In the genomic region with DNA sequence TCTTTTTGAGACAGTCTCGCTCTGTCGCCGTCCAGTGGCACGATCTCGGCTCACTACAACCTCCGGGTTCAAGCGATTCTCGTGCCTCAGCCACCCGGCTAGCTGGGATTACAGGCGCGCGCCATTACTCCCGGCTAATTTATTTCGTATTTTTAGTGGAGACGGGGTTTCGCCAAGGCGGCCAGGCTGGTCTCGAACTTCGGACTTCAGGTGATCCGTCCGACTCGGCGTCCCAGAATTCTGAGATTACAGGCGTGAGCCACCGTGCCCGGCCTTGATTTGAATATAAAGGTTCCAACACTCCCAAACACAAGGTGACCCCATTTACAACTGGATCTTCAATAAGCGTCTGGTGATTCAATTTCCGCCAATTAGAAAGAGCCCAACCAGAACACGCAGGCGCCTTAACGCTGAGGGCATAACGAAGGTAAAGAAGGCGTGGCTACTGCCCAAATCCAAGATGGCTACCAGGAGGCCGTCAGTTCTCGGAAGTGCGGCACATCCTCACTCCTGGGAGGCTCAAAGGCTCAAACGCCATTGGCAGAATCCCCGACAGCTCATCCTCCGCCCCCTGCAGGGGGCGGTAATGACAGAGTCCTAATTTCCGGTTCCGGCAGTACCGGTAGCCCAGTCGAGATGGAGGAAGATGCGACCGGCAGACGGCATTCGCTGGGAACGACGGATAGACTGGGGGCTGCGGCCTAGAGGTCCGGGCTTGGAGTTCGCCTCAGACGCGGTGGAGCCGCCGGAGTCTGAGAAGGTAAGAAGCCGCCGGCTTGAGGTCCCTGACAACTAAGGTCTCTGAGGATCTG, we compare ENCODE assay signal across 8 cellular contexts. TPM values are rescaled to one million over a fixed set of nuclear protein-coding genes. Genes with fewer than 3 reads are reported as not detected.
A peak's percentile ranks its signal among the peaks of the same experiment; 100 is the strongest.
DNase-seq lines count a peak whose midpoint lies in the region; ATAC-seq and TF ChIP-seq lines count a peak whose summit lies in the region.

A gene with protein sequence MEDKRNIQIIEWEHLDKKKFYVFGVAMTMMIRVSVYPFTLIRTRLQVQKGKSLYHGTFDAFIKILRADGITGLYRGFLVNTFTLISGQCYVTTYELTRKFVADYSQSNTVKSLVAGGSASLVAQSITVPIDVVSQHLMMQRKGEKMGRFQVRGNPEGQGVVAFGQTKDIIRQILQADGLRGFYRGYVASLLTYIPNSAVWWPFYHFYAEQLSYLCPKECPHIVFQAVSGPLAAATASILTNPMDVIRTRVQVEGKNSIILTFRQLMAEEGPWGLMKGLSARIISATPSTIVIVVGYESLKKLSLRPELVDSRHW (plus strand): TSS at position 617 of the 812 bp plus-strand sequence. CDS start 5,744 bp downstream, outside the sequence.

- DNase-seq in NCI-H187 treated with DMSO at 0.1 percent for 48 hours (lab: John Stamatoyannopoulos, UW), result peak; percentile 100
- peak; percentile 74 to 99 (median 97) for DNase-seq in anterior cingulate cortex (lab: John Stamatoyannopoulos, UW)
- peak; percentile 94 for DNase-seq in left ventricle myocardium superior
- DNase-seq in prostate gland (ENCODE audit: low spot score), result peak; percentile 98

- intact Hi-C loops in T-helper 2 cell treated with Interferon-gamma antibody and Interleukin-4, amounts not matched to agents 100 ng/mL and 5 ng/mL, for 36 hours (cut with micrococcal nuclease), result loop anchor here (1.0 to 5.0 kb wide), 6 partner anchors 19 to 259 kb away; a partner anchor contains a TSS
- intact Hi-C loops in left ventricle myocardium superior (cut with micrococcal nuclease), result no loop called here
- intact Hi-C loops in prostate gland (cut with DNase I), result loop anchor here (2.0 kb wide), 1 partner anchor 19 kb away; a partner anchor contains a TSS

- ATAC-seq in GM18499 (IDR thresholded peaks at IDR 0.05; ENCODE audit: insufficient read depth, unreplicated experiment), result peak; percentile 94
- ATAC-seq in HG02943 (IDR thresholded peaks at IDR 0.05; ENCODE audit: low read depth, unreplicated experiment), result peak; percentile 96
- peak; percentile 99 for ATAC-seq in left ventricle myocardium superior

- H3K27me3 ChIP-seq in prostate gland (replicated peaks; ENCODE audit: insufficient read depth), result no peaks in the 10 kb centered on the region

- H3K27ac ChIP-seq in prostate gland (peak within 1 kb of the TSS; percentile 68 to 78), urinary bladder (ENCODE audit: low read depth) (peak within 1 kb of the TSS; percentile 32)

- H3K4me1 ChIP-seq in prostate gland (replicated peaks) (peaks cover 4% of the 10 kb centered on the region), urinary bladder (ENCODE audit: insufficient read depth) (no peaks in the 10 kb centered on the region)

- 4% methylated on average over 59 of the region's 59 CpGs for WGBS in prostate gland
- 2% methylated on average over 59 of the region's 59 CpGs for WGBS in urinary bladder

- H3K9me3 ChIP-seq in prostate gland, result no peaks in the 10 kb centered on the region

- H3K4me3 ChIP-seq in prostate gland (peak within 1 kb of the TSS; percentile 55 to 90), urinary bladder (ENCODE audit: low read depth, low read length) (peak within 1 kb of the TSS; percentile 64)

- TF ChIP-seq CTCF in prostate gland (IDR thresholded peaks at IDR 0.05), result peak; percentile 27 to 88 (median 68)

- H3K36me3 ChIP-seq in prostate gland, result no peaks in the 10 kb centered on the region
- H3K36me3 ChIP-seq in urinary bladder (ENCODE audit: insufficient read depth), result peaks cover 1% of the 10 kb centered on the region

- peak; percentile 18 for TF ChIP-seq POLR2A in prostate gland (IDR thresholded peaks at IDR 0.05)

RNA-seq across cellular contexts. Expression of the gene that starts here (rescaled TPM):
- 32.2 and 34.3 TPM in 2 replicates for total RNA-seq in T-helper 2 cell treated with Interferon-gamma antibody and Interleukin-4, amounts not matched to agents 100 ng/mL and 5 ng/mL, for 36 hours
- total RNA-seq in left ventricle myocardium superior (15.3 TPM), prostate gland (10 to 100 TPM; 14.2 to 16.5 TPM), urinary bladder (5.7 TPM)
- 13.9 TPM for polyA plus RNA-seq in urinary bladder

Comparison
In these comparisons a context has a peak if more than half of its experiments do, and no peak if none do; other contexts are left out.
1. Peak in every context shown above with its lines: DNase-seq, ATAC-seq, H3K4me3 ChIP-seq and H3K27ac ChIP-seq.